Comparison of ENCODE assay signal across 16 cellular contexts in the genomic region with DNA sequence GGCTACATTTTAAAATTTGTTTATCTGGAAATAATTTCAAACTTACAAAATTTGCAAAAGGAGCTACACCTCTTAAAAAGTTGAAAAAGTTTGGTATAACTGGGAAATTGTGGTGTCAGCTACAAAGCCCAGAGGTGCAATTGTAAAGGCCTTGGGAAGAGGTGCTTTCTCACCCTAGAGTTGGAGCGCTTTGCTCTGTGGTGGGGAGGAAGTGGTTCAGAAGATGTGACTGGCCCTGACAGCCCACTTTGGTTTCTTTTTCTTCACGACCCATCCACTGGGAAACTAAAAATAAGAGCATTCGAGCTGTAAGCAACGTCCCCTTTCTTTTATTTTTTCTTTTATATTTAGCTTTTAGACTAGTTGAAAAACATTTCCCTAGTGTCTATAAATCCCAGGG.
DNase-seq lines count a peak whose midpoint lies in the region; ATAC-seq and TF ChIP-seq lines count a peak whose summit lies in the region.
"Had no signal": no experiment of that assay in that cellular context is flagged by ENCODE, and none has a peak within 500 bp of the region (broad histone marks: within the 10 kb centered on the region; RNA-seq: fewer than 3 reads in every experiment).

No MANE protein-coding gene starts in this region.

- POLR2A ChIA-PET in activated CD8-positive, alpha-beta T cell treated with anti-CD3 and anti-CD28 coated beads, Interleukin-2, amount 10 ng/mL, durations not matched to agents 7 days and 5 days (lab: Charles Lee): no interaction called here
- POLR2A ChIA-PET in activated CD8-positive, alpha-beta T cell treated with anti-CD3 and anti-CD28 coated beads for 36 hours (lab: Charles Lee): no interaction called here
- POLR2A ChIA-PET in activated CD4-positive, alpha-beta memory T cell treated with anti-CD3 and anti-CD28 coated beads for 36 hours (lab: Charles Lee): no interaction called here

- peaks cover 0 to 14% (median 0%) of the 10 kb centered on the region in 12 donors for H3K9me3 ChIP-seq in heart left ventricle
- H3K9me3 ChIP-seq: A549, thyroid gland had no signal

- peak; percentile 20 for DNase-seq in activated CD8-positive, alpha-beta T cell treated with anti-CD3 and anti-CD28 coated beads, Interleukin-2, amount 10 ng/mL, durations not matched to agents 7 days and 5 days
- no peak for DNase-seq in activated CD8-positive, alpha-beta T cell treated with anti-CD3 and anti-CD28 coated beads for 36 hours
- no peak for DNase-seq in stimulated activated naive B cell treated with anti-CD40 and anti-IgM and Interleukin-4, amounts not matched to agents 10 μg/mL and 1 μg/mL and 100 μg/mL, for 72 hours
- no peak for DNase-seq in activated CD4-positive, alpha-beta memory T cell treated with anti-CD3 and anti-CD28 coated beads for 36 hours
- DNase-seq in 8988T: no peak
- DNase-seq in heart left ventricle: no peak
- DNase-seq: activated CD4-positive, alpha-beta T cell treated with anti-CD3 and anti-CD28 coated beads, Interleukin-2, amount 50 U/mL, for 48 hours; activated effector memory CD4-positive, alpha-beta T cell treated with anti-CD3 and anti-CD28 coated beads, Interleukin-2, amount 50 U/mL, for 16 hours; IMR-90; NCI-H1417 treated with DMSO at 0.1 percent for 48 hours; spleen; thyroid gland had no signal

- 62 to 77% (median 71%) methylated on average over 4 of the region's 4 CpGs for WGBS in heart left ventricle, 4 donors

- no peak overlapping the region for H3K4me3 ChIP-seq in heart left ventricle
- H3K4me3 ChIP-seq: A549, spleen, thyroid gland had no signal

- no peak overlapping the region for H3K4me3 Mint-ChIP-seq in activated CD8-positive, alpha-beta T cell treated with anti-CD3 and anti-CD28 coated beads, Interleukin-2, amount 10 ng/mL, durations not matched to agents 7 days and 5 days
- no peak overlapping the region for H3K4me3 Mint-ChIP-seq in activated CD8-positive, alpha-beta T cell treated with anti-CD3 and anti-CD28 coated beads for 36 hours
- H3K4me3 Mint-ChIP-seq in stimulated activated naive B cell treated with anti-CD40 and anti-IgM and Interleukin-4, amounts not matched to agents 10 μg/mL and 1 μg/mL and 100 μg/mL, for 72 hours: no peak overlapping the region
- H3K4me3 Mint-ChIP-seq in activated CD4-positive, alpha-beta memory T cell treated with anti-CD3 and anti-CD28 coated beads for 36 hours: no peak overlapping the region
- H3K4me3 Mint-ChIP-seq: T-helper 2 cell treated with Interferon-gamma antibody and Interleukin-4, amounts not matched to agents 5 μg/mL and 100 μg/mL, for 36 hours had no signal

- no peak overlapping the region for H3K27ac ChIP-seq in heart left ventricle
- H3K27ac ChIP-seq: A549, spleen, thyroid gland had no signal

- no peaks in the 10 kb centered on the region for H3K4me1 Mint-ChIP-seq in activated CD8-positive, alpha-beta T cell treated with anti-CD3 and anti-CD28 coated beads, Interleukin-2, amount 10 ng/mL, durations not matched to agents 7 days and 5 days (ENCODE audit: low read depth)
- no peaks in the 10 kb centered on the region for H3K4me1 Mint-ChIP-seq in activated CD8-positive, alpha-beta T cell treated with anti-CD3 and anti-CD28 coated beads for 36 hours (ENCODE audit: low read depth)
- peaks cover 10 to 29% of the 10 kb centered on the region in 2 donors for H3K4me1 Mint-ChIP-seq in stimulated activated naive B cell treated with anti-CD40 and anti-IgM and Interleukin-4, amounts not matched to agents 10 μg/mL and 1 μg/mL and 100 μg/mL, for 72 hours
- no peaks in the 10 kb centered on the region for H3K4me1 Mint-ChIP-seq in activated CD4-positive, alpha-beta memory T cell treated with anti-CD3 and anti-CD28 coated beads for 36 hours (ENCODE audit: low read depth)

- peaks cover 4% of the 10 kb centered on the region for H3K9me3 Mint-ChIP-seq in activated CD8-positive, alpha-beta T cell treated with anti-CD3 and anti-CD28 coated beads, Interleukin-2, amount 10 ng/mL, durations not matched to agents 7 days and 5 days (ENCODE audit: insufficient read depth)
- peaks cover 4% of the 10 kb centered on the region for H3K9me3 Mint-ChIP-seq in activated CD8-positive, alpha-beta T cell treated with anti-CD3 and anti-CD28 coated beads for 36 hours
- H3K9me3 Mint-ChIP-seq in stimulated activated naive B cell treated with anti-CD40 and anti-IgM and Interleukin-4, amounts not matched to agents 10 μg/mL and 1 μg/mL and 100 μg/mL, for 72 hours: peaks cover 4 to 5% of the 10 kb centered on the region in 2 donors
- peaks cover 4% of the 10 kb centered on the region for H3K9me3 Mint-ChIP-seq in activated CD4-positive, alpha-beta memory T cell treated with anti-CD3 and anti-CD28 coated beads for 36 hours
- H3K9me3 Mint-ChIP-seq: T-helper 2 cell treated with Interferon-gamma antibody and Interleukin-4, amounts not matched to agents 5 μg/mL and 100 μg/mL, for 36 hours had no signal

- H3K4me1 ChIP-seq in heart left ventricle: no peaks in the 10 kb centered on the region
- H3K4me1 ChIP-seq: A549, thyroid gland had no signal

- H3K36me3 ChIP-seq in heart left ventricle: no peaks in the 10 kb centered on the region
- H3K36me3 ChIP-seq: spleen, thyroid gland had no signal

- no peak for TF ChIP-seq POLR2A in heart left ventricle (IDR thresholded peaks at IDR 0.05)

- no peak overlapping the region for H3K27ac Mint-ChIP-seq in activated CD8-positive, alpha-beta T cell treated with anti-CD3 and anti-CD28 coated beads, Interleukin-2, amount 10 ng/mL, durations not matched to agents 7 days and 5 days
- no peak overlapping the region for H3K27ac Mint-ChIP-seq in activated CD8-positive, alpha-beta T cell treated with anti-CD3 and anti-CD28 coated beads for 36 hours
- peak overlapping the region; percentile 42 for H3K27ac Mint-ChIP-seq in stimulated activated naive B cell treated with anti-CD40 and anti-IgM and Interleukin-4, amounts not matched to agents 10 μg/mL and 1 μg/mL and 100 μg/mL, for 72 hours
- no peak overlapping the region for H3K27ac Mint-ChIP-seq in activated CD4-positive, alpha-beta memory T cell treated with anti-CD3 and anti-CD28 coated beads for 36 hours
- H3K27ac Mint-ChIP-seq: T-helper 2 cell treated with Interferon-gamma antibody and Interleukin-4, amounts not matched to agents 5 μg/mL and 100 μg/mL, for 36 hours had no signal

- intact Hi-C loops in activated CD8-positive, alpha-beta T cell treated with anti-CD3 and anti-CD28 coated beads for 36 hours (cut with micrococcal nuclease): no loop called here
- intact Hi-C loops in activated CD4-positive, alpha-beta memory T cell treated with anti-CD3 and anti-CD28 coated beads for 36 hours (cut with micrococcal nuclease): no loop called here
- intact Hi-C loops in heart left ventricle (cut with DNase I): loop anchor here in 1 of 10 donors (10.0 kb wide), 1 partner anchor 199 kb away; no protein-coding TSS in a partner anchor

- H3K27me3 ChIP-seq in heart left ventricle: peaks cover 0 to 6% (median 0%) of the 10 kb centered on the region in 9 donors
- H3K27me3 ChIP-seq: spleen, thyroid gland had no signal

- no peak for TF ChIP-seq CTCF in activated CD8-positive, alpha-beta T cell treated with anti-CD3 and anti-CD28 coated beads for 36 hours (IDR thresholded peaks at IDR 0.05)
- no peak for TF ChIP-seq CTCF in heart left ventricle (IDR thresholded peaks at IDR 0.05)

- H3K36me3 Mint-ChIP-seq in activated CD8-positive, alpha-beta T cell treated with anti-CD3 and anti-CD28 coated beads, Interleukin-2, amount 10 ng/mL, durations not matched to agents 7 days and 5 days (ENCODE audit: low read depth): no peaks in the 10 kb centered on the region
- H3K36me3 Mint-ChIP-seq in activated CD8-positive, alpha-beta T cell treated with anti-CD3 and anti-CD28 coated beads for 36 hours (ENCODE audit: low read depth): no peaks in the 10 kb centered on the region
- no peaks in the 10 kb centered on the region for H3K36me3 Mint-ChIP-seq in stimulated activated naive B cell treated with anti-CD40 and anti-IgM and Interleukin-4, amounts not matched to agents 10 μg/mL and 1 μg/mL and 100 μg/mL, for 72 hours
- no peaks in the 10 kb centered on the region for H3K36me3 Mint-ChIP-seq in activated CD4-positive, alpha-beta memory T cell treated with anti-CD3 and anti-CD28 coated beads for 36 hours

- ATAC-seq in activated CD8-positive, alpha-beta T cell treated with anti-CD3 and anti-CD28 coated beads, Interleukin-2, amount 10 ng/mL, durations not matched to agents 7 days and 5 days: no peak
- ATAC-seq in activated CD8-positive, alpha-beta T cell treated with anti-CD3 and anti-CD28 coated beads for 36 hours: no peak
- ATAC-seq in HG02588 (IDR thresholded peaks at IDR 0.05; ENCODE audit: unreplicated experiment) (peak; percentile 85), HG03378 (IDR thresholded peaks at IDR 0.05; ENCODE audit: unreplicated experiment) (peak; percentile 84), heart left ventricle (no peak)
- peak; percentile 78 to 83 for ATAC-seq in stimulated activated naive B cell treated with anti-CD40 and anti-IgM and Interleukin-4, amounts not matched to agents 10 μg/mL and 1 μg/mL and 100 μg/mL, for 72 hours (replicated peaks)
- ATAC-seq: A549 had no signal

- CTCF ChIA-PET in activated CD8-positive, alpha-beta T cell treated with anti-CD3 and anti-CD28 coated beads, Interleukin-2, amount 10 ng/mL, durations not matched to agents 7 days and 5 days (lab: Charles Lee): no interaction called here
- CTCF ChIA-PET in activated CD8-positive, alpha-beta T cell treated with anti-CD3 and anti-CD28 coated beads for 36 hours (lab: Charles Lee): no interaction called here
- CTCF ChIA-PET in activated CD4-positive, alpha-beta memory T cell treated with anti-CD3 and anti-CD28 coated beads for 36 hours (lab: Charles Lee): no interaction called here

- H3K27me3 Mint-ChIP-seq in activated CD8-positive, alpha-beta T cell treated with anti-CD3 and anti-CD28 coated beads, Interleukin-2, amount 10 ng/mL, durations not matched to agents 7 days and 5 days (ENCODE audit: low read depth): no peaks in the 10 kb centered on the region
- no peaks in the 10 kb centered on the region for H3K27me3 Mint-ChIP-seq in activated CD8-positive, alpha-beta T cell treated with anti-CD3 and anti-CD28 coated beads for 36 hours
- no peaks in the 10 kb centered on the region for H3K27me3 Mint-ChIP-seq in stimulated activated naive B cell treated with anti-CD40 and anti-IgM and Interleukin-4, amounts not matched to agents 10 μg/mL and 1 μg/mL and 100 μg/mL, for 72 hours
- no peaks in the 10 kb centered on the region for H3K27me3 Mint-ChIP-seq in activated CD4-positive, alpha-beta memory T cell treated with anti-CD3 and anti-CD28 coated beads for 36 hours

Comparison
In these comparisons a context has a peak if more than half of its experiments do, and no peak if none do; other contexts are left out.
1. ATAC-seq: peak in HG02588 (single experiment), HG03378 (single experiment) and stimulated activated naive B cell treated with anti-CD40 and anti-IgM and Interleukin-4, amounts not matched to agents 10 μg/mL and 1 μg/mL and 100 μg/mL, for 72 hours (2 of 2); none in activated CD8-positive, alpha-beta T cell treated with anti-CD3 and anti-CD28 coated beads, Interleukin-2, amount 10 ng/mL, durations not matched to agents 7 days and 5 days (single experiment), activated CD8-positive, alpha-beta T cell treated with anti-CD3 and anti-CD28 coated beads for 36 hours (single experiment) and heart left ventricle (0 of 4).